16 cellular contexts compared by ENCODE assay signal in genomic region chr9:38106488-38106887, GRCh38.
"Had no signal": no experiment of that assay in that cellular context is flagged by ENCODE, and none has a peak within 500 bp of the region (broad histone marks: within the 10 kb centered on the region; RNA-seq: fewer than 3 reads in every experiment).

No MANE protein-coding gene starts in this region.

- H3K4me1 ChIP-seq: foreskin keratinocyte, upper lobe of right lung had no signal

- H3K36me3 ChIP-seq: thoracic aorta, upper lobe of right lung had no signal

- FAIRE-seq: endothelial cell of umbilical vein had no signal

- H3K4me3 ChIP-seq: thoracic aorta, upper lobe of right lung had no signal

- H3K27me3 ChIP-seq: upper lobe of right lung had no signal

- ATAC-seq: activated CD4-positive, CD25-positive, alpha-beta regulatory T cell treated with anti-CD3 and anti-CD28 coated beads, Interleukin-2, amount 50 U/mL, for 24 hours; activated naive CD8-positive, alpha-beta T cell treated with anti-CD3 and anti-CD28 coated beads, Interleukin-2, amount 50 U/mL, for 24 hours; foreskin keratinocyte; natural killer cell; stimulated activated effector memory CD8-positive, alpha-beta T cell treated with anti-CD3 and anti-CD28 coated beads, Interleukin-12 subunit alpha, Interleukin-12 subunit beta, amount 100 ng/mL, for 72 hours; upper lobe of right lung had no signal

- H3K27ac ChIP-seq: foreskin keratinocyte, thoracic aorta, upper lobe of right lung had no signal

- H3K9me3 ChIP-seq: thoracic aorta, upper lobe of right lung had no signal

- DNase-seq: activated CD4-positive, alpha-beta T cell treated with anti-CD3 and anti-CD28 coated beads, Interleukin-2, amount 50 U/mL, for 4 hours; activated naive CD4-positive, alpha-beta T cell treated with Interleukin-2 at 50 U/mL for 16 hours; activated naive CD8-positive, alpha-beta T cell treated with anti-CD3 and anti-CD28 coated beads, Interleukin-2, amount 50 U/mL, for 24 hours; activated T-cell treated with anti-CD3 and anti-CD28 coated beads for 4 hours; aorta; cerebellar nuclear complex; effector CD8-positive, alpha-beta T cell; foreskin keratinocyte; immature natural killer cell; mesendoderm; natural killer cell; upper lobe of right lung had no signal
